Comparison of ENCODE assay signal across 15 cellular contexts in the genomic region with DNA sequence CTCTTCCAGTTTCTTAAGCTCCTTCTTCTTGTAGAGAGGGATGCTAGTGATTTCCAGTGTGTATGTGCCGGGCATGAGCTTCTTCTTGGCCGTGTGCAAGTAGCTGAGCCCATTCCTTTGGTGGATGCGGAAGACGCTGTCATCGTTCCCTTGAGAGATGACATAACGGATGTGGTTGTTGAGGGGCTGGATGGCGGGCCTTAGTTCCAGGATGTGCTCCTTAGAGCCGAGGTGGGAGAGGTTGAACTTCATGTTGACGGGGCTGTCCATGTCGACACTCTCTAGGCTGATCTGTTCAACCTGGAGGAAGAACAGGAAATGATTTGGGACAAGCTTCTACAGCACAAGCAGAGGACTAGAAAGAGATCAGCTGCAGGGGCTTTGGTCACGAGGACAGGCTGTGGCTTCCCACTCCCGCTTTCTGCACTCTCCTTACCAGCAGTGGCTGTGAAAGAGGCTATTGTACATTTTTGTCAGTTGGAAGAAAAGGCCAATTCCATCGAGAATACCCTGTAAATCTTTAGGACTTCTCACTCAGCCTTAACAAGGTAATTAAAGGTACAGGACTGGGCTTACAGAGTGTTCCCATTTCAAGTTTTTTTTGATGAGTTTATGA.
DNase-seq lines count a peak whose midpoint lies in the region; ATAC-seq and TF ChIP-seq lines count a peak whose summit lies in the region.
"Had no signal": no experiment of that assay in that cellular context is flagged by ENCODE, and none has a peak within 500 bp of the region (broad histone marks: within the 10 kb centered on the region; RNA-seq: fewer than 3 reads in every experiment).

No MANE protein-coding gene starts in this region.

- ATAC-seq in left cardiac atrium (peak; percentile 27 to 88), GM18907 (IDR thresholded peaks at IDR 0.05; ENCODE audit: unreplicated experiment) (no peak)
- ATAC-seq: HepG2, PC-3 had no signal

- intact Hi-C loops in left cardiac atrium (cut with DNase I) = no loop called here

- no peak for DNase-seq in chondrocyte (ENCODE audit: low spot score)
- DNase-seq in left cardiac atrium = peak; percentile 26
- DNase-seq in nephron progenitor cell = no peak
- no peak for DNase-seq in HK-2 (ENCODE audit: unreplicated experiment)
- DNase-seq in T-helper 2 cell treated with Interferon-gamma antibody and Interleukin-4, amounts not matched to agents 5 μg/mL and 100 μg/mL, for 36 hours (ENCODE audit: low spot score) = no peak
- DNase-seq: C1 segment of cervical spinal cord, KG1, NCI-H1436, NCI-H2081, NCI-H82, PC-3, SHP77 had no signal

- H3K27me3 Mint-ChIP-seq in chondrocyte (ENCODE audit: low read depth) (no peaks in the 10 kb centered on the region), nephron progenitor cell (ENCODE audit: low read depth, poor library complexity) (no peaks in the 10 kb centered on the region)
- no peaks in the 10 kb centered on the region for H3K27me3 Mint-ChIP-seq in T-helper 2 cell treated with Interferon-gamma antibody and Interleukin-4, amounts not matched to agents 5 μg/mL and 100 μg/mL, for 36 hours (ENCODE audit: low read depth)

- H3K4me3 Mint-ChIP-seq in chondrocyte (ENCODE audit: unreplicated experiment) = no peak overlapping the region
- no peak overlapping the region for H3K4me3 Mint-ChIP-seq in nephron progenitor cell
- no peak overlapping the region for H3K4me3 Mint-ChIP-seq in T-helper 2 cell treated with Interferon-gamma antibody and Interleukin-4, amounts not matched to agents 5 μg/mL and 100 μg/mL, for 36 hours

- TF ChIP-seq CTCF in chondrocyte (IDR thresholded peaks at IDR 0.05) (no peak), nephron progenitor cell (IDR thresholded peaks at IDR 0.05) (no peak)

- H3K4me1 Mint-ChIP-seq in chondrocyte (ENCODE audit: low read depth) (peaks cover 23% of the 10 kb centered on the region), nephron progenitor cell (peaks cover 5% of the 10 kb centered on the region)
- H3K4me1 Mint-ChIP-seq in T-helper 2 cell treated with Interferon-gamma antibody and Interleukin-4, amounts not matched to agents 5 μg/mL and 100 μg/mL, for 36 hours (ENCODE audit: low read depth) = no peaks in the 10 kb centered on the region

- H3K9me3 Mint-ChIP-seq in chondrocyte (ENCODE audit: low read depth) (peaks cover 3% of the 10 kb centered on the region), nephron progenitor cell (no peaks in the 10 kb centered on the region)
- no peaks in the 10 kb centered on the region for H3K9me3 Mint-ChIP-seq in T-helper 2 cell treated with Interferon-gamma antibody and Interleukin-4, amounts not matched to agents 5 μg/mL and 100 μg/mL, for 36 hours

- H3K36me3 Mint-ChIP-seq in chondrocyte (ENCODE audit: low read depth) = peaks cover 49% of the 10 kb centered on the region
- peaks cover 84% of the 10 kb centered on the region for H3K36me3 Mint-ChIP-seq in nephron progenitor cell (ENCODE audit: low read depth)
- H3K36me3 Mint-ChIP-seq in T-helper 2 cell treated with Interferon-gamma antibody and Interleukin-4, amounts not matched to agents 5 μg/mL and 100 μg/mL, for 36 hours (ENCODE audit: low read depth) = no peaks in the 10 kb centered on the region

- H3K27ac Mint-ChIP-seq in chondrocyte (ENCODE audit: unreplicated experiment) (peak overlapping the region; percentile 52), nephron progenitor cell (peak overlapping the region; percentile 90)
- H3K27ac Mint-ChIP-seq in T-helper 2 cell treated with Interferon-gamma antibody and Interleukin-4, amounts not matched to agents 5 μg/mL and 100 μg/mL, for 36 hours = no peak overlapping the region

TF ChIP-seq in PFSK-1, 5 proteins besides CTCF, POLR2A, EP300 and RAD21:
- TF ChIP-seq, protein P1, sequence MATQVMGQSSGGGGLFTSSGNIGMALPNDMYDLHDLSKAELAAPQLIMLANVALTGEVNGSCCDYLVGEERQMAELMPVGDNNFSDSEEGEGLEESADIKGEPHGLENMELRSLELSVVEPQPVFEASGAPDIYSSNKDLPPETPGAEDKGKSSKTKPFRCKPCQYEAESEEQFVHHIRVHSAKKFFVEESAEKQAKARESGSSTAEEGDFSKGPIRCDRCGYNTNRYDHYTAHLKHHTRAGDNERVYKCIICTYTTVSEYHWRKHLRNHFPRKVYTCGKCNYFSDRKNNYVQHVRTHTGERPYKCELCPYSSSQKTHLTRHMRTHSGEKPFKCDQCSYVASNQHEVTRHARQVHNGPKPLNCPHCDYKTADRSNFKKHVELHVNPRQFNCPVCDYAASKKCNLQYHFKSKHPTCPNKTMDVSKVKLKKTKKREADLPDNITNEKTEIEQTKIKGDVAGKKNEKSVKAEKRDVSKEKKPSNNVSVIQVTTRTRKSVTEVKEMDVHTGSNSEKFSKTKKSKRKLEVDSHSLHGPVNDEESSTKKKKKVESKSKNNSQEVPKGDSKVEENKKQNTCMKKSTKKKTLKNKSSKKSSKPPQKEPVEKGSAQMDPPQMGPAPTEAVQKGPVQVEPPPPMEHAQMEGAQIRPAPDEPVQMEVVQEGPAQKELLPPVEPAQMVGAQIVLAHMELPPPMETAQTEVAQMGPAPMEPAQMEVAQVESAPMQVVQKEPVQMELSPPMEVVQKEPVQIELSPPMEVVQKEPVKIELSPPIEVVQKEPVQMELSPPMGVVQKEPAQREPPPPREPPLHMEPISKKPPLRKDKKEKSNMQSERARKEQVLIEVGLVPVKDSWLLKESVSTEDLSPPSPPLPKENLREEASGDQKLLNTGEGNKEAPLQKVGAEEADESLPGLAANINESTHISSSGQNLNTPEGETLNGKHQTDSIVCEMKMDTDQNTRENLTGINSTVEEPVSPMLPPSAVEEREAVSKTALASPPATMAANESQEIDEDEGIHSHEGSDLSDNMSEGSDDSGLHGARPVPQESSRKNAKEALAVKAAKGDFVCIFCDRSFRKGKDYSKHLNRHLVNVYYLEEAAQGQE (IDR thresholded peaks at IDR 0.05; ENCODE audit: insufficient read depth in 1 of 2, low read depth in 2 of 2, low read length in 2 of 2) = no peak
- TF ChIP-seq POLR2AphosphoS5 (IDR thresholded peaks at IDR 0.05; ENCODE audit: low read depth, low read length) (no peak), FOXP2 (optimal IDR thresholded peaks at IDR 0.05; ENCODE audit: borderline replicate concordance, extremely low read depth, extremely low read length, insufficient read depth) (peak; percentile 52), TAF1 (IDR thresholded peaks at IDR 0.05; ENCODE audit: borderline replicate concordance, insufficient read depth, low read length) (peak; percentile 14; the same call in 1 of the 2 replicates)
